23 cellular contexts compared by ENCODE assay signal in the genomic region with DNA sequence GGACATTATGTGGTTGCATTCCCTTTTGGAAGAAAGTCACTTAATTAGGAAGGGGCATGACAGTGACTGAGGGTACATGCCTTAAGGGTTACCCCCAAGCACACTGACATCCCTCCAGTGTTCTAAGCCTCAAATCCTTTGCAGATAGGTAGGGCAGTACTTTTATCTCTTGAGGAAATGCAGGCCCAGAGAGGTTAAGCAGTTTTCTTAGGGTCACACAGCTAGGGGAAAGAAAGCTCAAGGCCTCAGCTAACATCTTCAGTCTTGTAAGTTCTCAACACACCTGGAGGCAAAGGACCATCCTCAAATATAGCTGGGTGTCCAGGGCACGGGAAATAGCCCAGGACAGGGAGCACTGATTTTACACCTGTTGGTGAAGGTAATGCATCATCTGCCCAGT. TPM values are rescaled to one million over a fixed set of nuclear protein-coding genes. Genes with fewer than 3 reads are reported as not detected.
DNase-seq lines count a peak whose midpoint lies in the region; ATAC-seq, FAIRE-seq and TF ChIP-seq lines count a peak whose summit lies in the region.
"Had no signal": no experiment of that assay in that cellular context is flagged by ENCODE, and none has a peak within 500 bp of the region (broad histone marks: within the 10 kb centered on the region; RNA-seq: fewer than 3 reads in every experiment).

No MANE protein-coding gene starts in this region.

- H3K36me3 Mint-ChIP-seq in H9 (ENCODE audit: insufficient read depth in 1 of 3, low read depth in 3 of 3), result peaks cover 0 to 9% (median 7%) of the 10 kb centered on the region in 3 experiments; a peak in 4 of 7 replicates
- H3K36me3 Mint-ChIP-seq: CD14-positive monocyte had no signal

- H3K4me3 Mint-ChIP-seq in H9, result no peak overlapping the region
- H3K4me3 Mint-ChIP-seq: HFFc6 had no signal

- H2BK12ac ChIP-seq in H9 (ENCODE audit: insufficient read length, low read depth, low read length), result no peak overlapping the region

- H3K9ac ChIP-seq in H9 (ENCODE audit: extremely low read depth, insufficient read length, low read length) (no peak overlapping the region), endothelial cell of umbilical vein (replicated peaks; ENCODE audit: extremely low read depth, insufficient read depth, low read length) (peak overlapping the region; percentile 7)

- no peaks in the 10 kb centered on the region for H3K79me1 ChIP-seq in H9 (ENCODE audit: insufficient read depth, low read depth, low read length, poor library complexity, severe bottlenecking)

- TF ChIP-seq EP300 in A549 (IDR thresholded peaks at IDR 0.05), result no peak

- peaks cover 0 to 2% of the 10 kb centered on the region in 2 experiments; a peak in 2 of 5 replicates for H3K9me3 Mint-ChIP-seq in H9

- H3K9me3 ChIP-seq in A549 (no peaks in the 10 kb centered on the region), H9 (ENCODE audit: control insufficient read depth, low read depth, low read length) (no peaks in the 10 kb centered on the region), endothelial cell of umbilical vein (replicated peaks; ENCODE audit: control insufficient read depth, insufficient read depth, low read length) (no peaks in the 10 kb centered on the region), psoas muscle (no peaks in the 10 kb centered on the region)
- H3K9me3 ChIP-seq: Peyer's patch had no signal

- TF ChIP-seq CTCF in A549 (IDR thresholded peaks at IDR 0.05), result no peak
- TF ChIP-seq CTCF in H9 (conservative IDR thresholded peaks at IDR 0.05), result no peak
- TF ChIP-seq CTCF in endothelial cell of umbilical vein (IDR thresholded peaks at IDR 0.05; ENCODE audit: extremely low read depth in 1 of 2, insufficient read depth in 1 of 2, low read depth in 1 of 2, low read length in 2 of 2), result no peak
- TF ChIP-seq CTCF in psoas muscle (IDR thresholded peaks at IDR 0.05), result no peak

- H3K27ac Mint-ChIP-seq in H9, result peak overlapping the region; percentile 61 to 95 (median 90); a peak in 4 of 7 replicates
- H3K27ac Mint-ChIP-seq: HFFc6 had no signal

- H3K18ac ChIP-seq in H9 (ENCODE audit: insufficient read length, low read depth, low read length), result no peak overlapping the region

- H3K14ac ChIP-seq in H9 (ENCODE audit: insufficient read depth, low read length), result no peak overlapping the region

- H3K27me3 Mint-ChIP-seq in H9 (ENCODE audit: low read depth), result no peaks in the 10 kb centered on the region

- no peak overlapping the region for H2AFZ ChIP-seq in H9 (ENCODE audit: low read length)
- H2AFZ ChIP-seq in endothelial cell of umbilical vein (ENCODE audit: low read depth, low read length), result no peak overlapping the region

- FAIRE-seq in A549 (lab: Jason Lieb, UNC), result no peak
- FAIRE-seq in endothelial cell of umbilical vein (lab: Jason Lieb, UNC), result no peak
- FAIRE-seq: GM12891, GM18507 had no signal

- H3K4me1 ChIP-seq in A549 (peaks cover 18% of the 10 kb centered on the region; the same call in 2 of the 3 replicates), H9 (ENCODE audit: insufficient read depth, low read length) (no peaks in the 10 kb centered on the region; the same call in 1 of the 2 replicates), endothelial cell of umbilical vein (ENCODE audit: control insufficient read depth, extremely low read depth, insufficient read depth, low read length) (peaks cover 54% of the 10 kb centered on the region), psoas muscle (no peaks in the 10 kb centered on the region)
- H3K4me1 ChIP-seq: Peyer's patch had no signal

- H2BK120ac ChIP-seq in H9 (ENCODE audit: low read depth, low read length, poor library complexity, severe bottlenecking), result no peak overlapping the region

- H3K9me1 ChIP-seq in endothelial cell of umbilical vein (replicated peaks; ENCODE audit: control insufficient read depth, extremely low read depth, insufficient read depth, low read length), result no peaks in the 10 kb centered on the region

- no peak overlapping the region for H3K4me3 ChIP-seq in A549
- no peak overlapping the region for H3K4me3 ChIP-seq in endothelial cell of umbilical vein (replicated peaks in 1 of 3; ENCODE audit: insufficient read depth in 1 of 3, low read depth in 1 of 3, low read length in 3 of 3)
- no peak overlapping the region for H3K4me3 ChIP-seq in psoas muscle
- H3K4me3 ChIP-seq: Peyer's patch had no signal

- no peaks in the 10 kb centered on the region; the same call in 1 of the 2 replicates for H3K79me2 ChIP-seq in H9 (ENCODE audit: insufficient read depth, low read length)
- peaks cover 25% of the 10 kb centered on the region for H3K79me2 ChIP-seq in endothelial cell of umbilical vein (ENCODE audit: control insufficient read depth, insufficient read depth, low read length)

- no peak overlapping the region for H3K27ac ChIP-seq in A549
- H3K27ac ChIP-seq in H9 (ENCODE audit: insufficient read length, low read depth, low read length), result no peak overlapping the region
- peak overlapping the region; percentile 88 for H3K27ac ChIP-seq in endothelial cell of umbilical vein (ENCODE audit: insufficient read depth, low read depth, low read length)
- peak overlapping the region; percentile 53 for H3K27ac ChIP-seq in psoas muscle

- H2BK15ac ChIP-seq in H9 (ENCODE audit: low read depth, low read length), result no peak overlapping the region

- no peak overlapping the region for H4K91ac ChIP-seq in H9 (ENCODE audit: insufficient read length, low read depth, low read length)

- DNase-seq in A549 (ENCODE audit: low read depth in 1 of 2, low spot score in 1 of 2), result no peak
- DNase-seq in H9, result no peak
- no peak for DNase-seq in endothelial cell of umbilical vein (ENCODE audit: low read depth, low spot score)
- DNase-seq in psoas muscle, result no peak
- no peak for DNase-seq in stimulated activated naive CD4-positive, alpha-beta T cell (lab: John Stamatoyannopoulos, UW)
- DNase-seq in activated CD4-positive, alpha-beta T cell treated with anti-CD3 and anti-CD28 coated beads, Interleukin-2, amount 50 U/mL, for 4 hours, result no peak
- DNase-seq: ACHN, AML-193, GF-D8, GOT3, HFFc6, KG1, NCI-H1048, NCI-H146, NCI-H2081, NCI-H524, Peyer's patch, SIG-M5 had no signal

- H2BK20ac ChIP-seq in H9 (ENCODE audit: low read depth, low read length, poor library complexity, severe bottlenecking), result no peak overlapping the region

- H2AK5ac ChIP-seq in H9 (ENCODE audit: insufficient read length, low read length), result no peak overlapping the region

- H3K56ac ChIP-seq in H9 (ENCODE audit: insufficient read length, low read depth, low read length), result no peak overlapping the region

- no peak for TF ChIP-seq RAD21 in A549 (conservative IDR thresholded peaks at IDR 0.05 in 1 of 2, IDR thresholded peaks at IDR 0.05 in 1 of 2)

- H4K20me1 ChIP-seq in H9 (ENCODE audit: control insufficient read depth, insufficient read depth, insufficient read length) (no peaks in the 10 kb centered on the region), endothelial cell of umbilical vein (replicated peaks; ENCODE audit: control insufficient read depth, extremely low read depth, insufficient read depth, low read length) (no peaks in the 10 kb centered on the region)

- no peak overlapping the region for H3T11ph ChIP-seq in H9 (ENCODE audit: low read length)

- 88% methylated on average over 1 of the region's 1 CpG for WGBS in A549 (ENCODE audit: missing lambda C conversion rate)
- no CpG with 5 or more reads among the region's 1 CpG for WGBS in H9 (ENCODE audit: extremely low coverage, insufficient read length, low lambda C conversion rate)
- 83 to 96% (median 94%) methylated on average over 1 of the region's 1 CpG for WGBS in psoas muscle, 3 donors

- H3K4me2 ChIP-seq in A549 (no peak overlapping the region), H9 (ENCODE audit: insufficient read depth, insufficient read length, low read length) (no peak overlapping the region), endothelial cell of umbilical vein (ENCODE audit: insufficient read depth, low read length) (peak overlapping the region; percentile 19)

- ATAC-seq in A549 (no peak), psoas muscle (no peak), HG03469 (IDR thresholded peaks at IDR 0.05; ENCODE audit: unreplicated experiment) (no peak)

- POLR2A ChIA-PET in A549 (lab: Yijun Ruan, JAX) (no interaction called here), endothelial cell of umbilical vein (lab: Charles Lee) (no interaction called here)

- intact Hi-C loops in endothelial cell of umbilical vein (cut with micrococcal nuclease), result loop anchor here (2.0 kb wide), 1 partner anchor 15 kb away; no protein-coding TSS in a partner anchor
- intact Hi-C loops in psoas muscle (cut with DNase I), result no loop called here

- H2BK5ac ChIP-seq in H9 (ENCODE audit: insufficient read length, low read length), result no peak overlapping the region

- no peaks in the 10 kb centered on the region for H3K23me2 ChIP-seq in H9 (ENCODE audit: insufficient read length, low read depth, low read length, poor library complexity, severe bottlenecking)

- CTCF ChIA-PET in A549 (lab: Yijun Ruan, JAX) (interaction anchor here (0.8 to 3.4 kb wide), 4 partner anchors 31 to 47 kb away, joined by 3 to 12 read pairs (median 3); partner anchors contain the start of gene KIAA1671), endothelial cell of umbilical vein (lab: Charles Lee) (interaction anchor here (0.7 to 5.4 kb wide), 8 partner anchors 12 to 65 kb away, joined by 3 to 21 read pairs (median 8); partner anchors contain the start of gene KIAA1671)

- H3K27me3 ChIP-seq in H9 (ENCODE audit: insufficient read depth, low read length) (no peaks in the 10 kb centered on the region), endothelial cell of umbilical vein (ENCODE audit: control insufficient read depth in 2 of 2, insufficient read depth in 2 of 2, low read length in 2 of 2) (no peaks in the 10 kb centered on the region), psoas muscle (ENCODE audit: insufficient read depth in 3 of 3, low read length in 2 of 3) (no peaks in the 10 kb centered on the region)
- H3K27me3 ChIP-seq: Peyer's patch had no signal

- BruUV-seq in endothelial cell of umbilical vein (replicated peaks; lab: Mats Ljungman, UMichigan), result no TSS peak

- no peak overlapping the region for H4K5ac ChIP-seq in H9 (ENCODE audit: insufficient read length, low read depth, low read length)

- dilution Hi-C loops in endothelial cell of umbilical vein (cut with MboI; ENCODE audit: extremely low pct_ligation_motif_present, low sequenced_read_pairs), result no loop called here

- H3K4me1 Mint-ChIP-seq in H9, result peaks cover 39 to 53% of the 10 kb centered on the region in 2 experiments

- no peak overlapping the region for H3K4ac ChIP-seq in H9 (ENCODE audit: low read depth, low read length)

- H3K36me3 ChIP-seq in endothelial cell of umbilical vein (ENCODE audit: control insufficient read depth in 2 of 2, extremely low read depth in 1 of 2, insufficient read depth in 2 of 2, low read length in 2 of 2), result no peaks in the 10 kb centered on the region
- H3K36me3 ChIP-seq in psoas muscle (ENCODE audit: insufficient read depth in 1 of 2, low read depth in 1 of 2), result no peaks in the 10 kb centered on the region
- H3K36me3 ChIP-seq: Peyer's patch had no signal

- TF ChIP-seq POLR2A in A549 (IDR thresholded peaks at IDR 0.05; ENCODE audit: low read length), result no peak
- no peak for TF ChIP-seq POLR2A in endothelial cell of umbilical vein (IDR thresholded peaks at IDR 0.05; ENCODE audit: low read depth, low read length)

- no peak overlapping the region for H3K23ac ChIP-seq in H9 (ENCODE audit: insufficient read length, low read depth, low read length)

- no peak overlapping the region for H4K8ac ChIP-seq in H9 (replicated peaks; ENCODE audit: insufficient read length, low read depth, low read length)

RNA-seq across cellular contexts. Expression of gene KIAA1671, which starts 31.6 kb away (rescaled TPM):
- polyA plus RNA-seq in A549 (2011; rRNA removed) (7.9 and 8.8 TPM in 2 replicates), A549 (2017; fragmentation: RNase III; extraction: RNeasy Plus Mini Kit Qiagen cat#74134 plus additional on column Dnase treatment) (5.0 to 5.6 TPM (median 5.3 TPM) in 3 replicates), endothelial cell of umbilical vein (18.9 and 23.1 TPM in 2 replicates), psoas muscle (10 to 100 TPM in 1 of 3 donors, 1 to 10 TPM in 2; 1.9 to 15.8 (median 8.8) TPM)
- polyA plus RNA-seq in A549 (2012; cell fraction: cytosol; rRNA removed), result 2.3 and 2.7 TPM in 2 replicates
- polyA plus RNA-seq in A549 (2012; cell fraction: nucleus; rRNA removed), result 4.4 and 6.0 TPM in 2 replicates
- 14.6 and 15.6 TPM in 2 replicates for polyA minus RNA-seq in A549 (2011; rRNA and poly(A)+ RNA removed)
- total RNA-seq in H9 (2021) (20.7 and 22.6 TPM in 2 replicates), endothelial cell of umbilical vein (78.9 and 85.1 TPM in 2 replicates), psoas muscle (10 to 100 TPM; 12.2 to 56.9 (median 26.1) TPM)
- 21.8 and 22.1 TPM in 2 replicates for polyA plus RNA-seq in endothelial cell of umbilical vein (2011; cell fraction: cytosol; rRNA removed)
- polyA plus RNA-seq in endothelial cell of umbilical vein (2011; cell fraction: nucleus; rRNA removed), result 38.5 and 45.9 TPM in 2 replicates
- 17.4 and 19.8 TPM in 2 replicates for polyA plus RNA-seq in endothelial cell of umbilical vein (2012)
- 59.2 and 71.7 TPM in 2 replicates for polyA minus RNA-seq in endothelial cell of umbilical vein
- 10.0 TPM for polyA minus RNA-seq in endothelial cell of umbilical vein (2011; cell fraction: cytosol; rRNA and poly(A)+ RNA removed)
- polyA minus RNA-seq in endothelial cell of umbilical vein (2011; cell fraction: nucleus; rRNA and poly(A)+ RNA removed), result 70.1 and 79.2 TPM in 2 replicates
- polyA plus RNA-seq: CD14-positive monocyte had no signal

RNA-seq across cellular contexts. Expression of gene LHFPL7, which starts 37.6 kb away (rescaled TPM):
- polyA plus RNA-seq in A549 (2011; rRNA removed) (not detected in 2 replicates), A549 (2017; fragmentation: RNase III; extraction: RNeasy Plus Mini Kit Qiagen cat#74134 plus additional on column Dnase treatment) (not detected in 3 replicates), endothelial cell of umbilical vein (not detected in 2 replicates), psoas muscle (not detected)
- polyA plus RNA-seq in A549 (2012; cell fraction: cytosol; rRNA removed), result not detected in 2 replicates
- polyA plus RNA-seq in A549 (2012; cell fraction: nucleus; rRNA removed), result not detected in 2 replicates
- not detected in 2 replicates for polyA minus RNA-seq in A549 (2011; rRNA and poly(A)+ RNA removed)
- total RNA-seq in H9 (2021) (not detected in 2 replicates), endothelial cell of umbilical vein (not detected in 2 replicates), psoas muscle (not detected)
- polyA plus RNA-seq in endothelial cell of umbilical vein (2011; cell fraction: cytosol; rRNA removed), result not detected in 2 replicates
- polyA plus RNA-seq in endothelial cell of umbilical vein (2011; cell fraction: nucleus; rRNA removed), result not detected in 2 replicates
- not detected in 2 replicates for polyA plus RNA-seq in endothelial cell of umbilical vein (2012)
- polyA minus RNA-seq in endothelial cell of umbilical vein, result not detected in 2 replicates
- polyA minus RNA-seq in endothelial cell of umbilical vein (2011; cell fraction: cytosol; rRNA and poly(A)+ RNA removed), result not detected
- not detected in 2 replicates for polyA minus RNA-seq in endothelial cell of umbilical vein (2011; cell fraction: nucleus; rRNA and poly(A)+ RNA removed)
- total RNA-seq: Daoy, HFFc6, Peyer's patch had no signal
- polyA plus RNA-seq: CD14-positive monocyte had no signal

Comparison
In these comparisons a context has a peak if more than half of its experiments do, and no peak if none do; other contexts are left out.
1. H3K27ac ChIP-seq: peak in endothelial cell of umbilical vein (single experiment) and psoas muscle (single experiment); none in A549 (0 of 2) and H9 (single experiment).